10 cellular contexts compared by ENCODE assay signal in genomic region chr16:31488630-31489564, GRCh38. TPM values are rescaled to one million over a fixed set of nuclear protein-coding genes. Genes with fewer than 3 reads are reported as not detected.
DNase-seq lines count a peak whose midpoint lies in the region; TF ChIP-seq lines count a peak whose summit lies in the region.
"Had no signal": no experiment of that assay in that cellular context is flagged by ENCODE, and none has a peak within 500 bp of the region (broad histone marks: within the 10 kb centered on the region; RNA-seq: fewer than 3 reads in every experiment).

No MANE protein-coding gene starts in this region.

- H3K27ac ChIP-seq in skin epidermis (peak overlapping the region in 1 of 21 experiments; percentile 60), PC-9 (no peak overlapping the region)

- no peaks in the 10 kb centered on the region for H3K79me2 ChIP-seq in PC-9 (ENCODE audit: low read depth)

- H3K36me3 ChIP-seq in adipocyte (ENCODE audit: control insufficient read depth, insufficient read depth, low read length, severe bottlenecking) = peaks cover 32% of the 10 kb centered on the region
- peaks cover 15% of the 10 kb centered on the region for H3K36me3 ChIP-seq in iPS-15b (ENCODE audit: control insufficient read depth, insufficient read depth, low read length)
- no peaks in the 10 kb centered on the region for H3K36me3 ChIP-seq in PC-9 (ENCODE audit: low read depth)

- POLR2A ChIA-PET in PC-9 (lab: Charles Lee; ENCODE audit: unreplicated experiment) = no interaction called here

- H3K4me3 ChIP-seq in adipocyte (ENCODE audit: low read length) = peak overlapping the region; percentile 78
- H3K4me3 ChIP-seq in iPS-15b (ENCODE audit: low read depth, low read length) = peak overlapping the region; percentile 72
- H3K4me3 ChIP-seq in skin epidermis = peak overlapping the region in 4 of 7 experiments; percentile 33 to 49 (median 43)
- no peak overlapping the region for H3K4me3 ChIP-seq in PC-9

- no TSS peak for BruUV-seq in PC-9 (replicated peaks; lab: Mats Ljungman, UMichigan)

- DNase-seq in NCI-H1417 (lab: John Stamatoyannopoulos, UW) (peak in 2 of 3 experiments; percentile 40 to 61), NCI-H1417 treated with DMSO at 0.1 percent for 48 hours (lab: John Stamatoyannopoulos, UW) (no peak), adipocyte (ENCODE audit: low read depth) (peak; percentile 22), hippocampal formation (lab: John Stamatoyannopoulos, UW) (no peak), PC-9 (no peak), NCI-H2171 (lab: John Stamatoyannopoulos, UW) (no peak)
- DNase-seq: ACHN, anterior cingulate cortex had no signal

- H2AFZ ChIP-seq in PC-9 = no peak overlapping the region

- intact Hi-C loops in PC-9 (cut with micrococcal nuclease; ENCODE audit: unreplicated experiment) = no loop called here

- H3K9ac ChIP-seq in adipocyte (ENCODE audit: low read length) (no peak overlapping the region), iPS-15b (ENCODE audit: low read depth, low read length) (no peak overlapping the region)

- H3K9me2 ChIP-seq in PC-9 (ENCODE audit: insufficient read depth) = no peaks in the 10 kb centered on the region

- H3K27me3 ChIP-seq in adipocyte (replicated peaks; ENCODE audit: control insufficient read depth, insufficient read depth, low read length) = peaks cover 29% of the 10 kb centered on the region
- H3K27me3 ChIP-seq in iPS-15b (ENCODE audit: control insufficient read depth, insufficient read depth, low read length) = peaks cover 47% of the 10 kb centered on the region
- no peaks in the 10 kb centered on the region for H3K27me3 ChIP-seq in PC-9 (ENCODE audit: insufficient read depth, low read depth)

- no peaks in the 10 kb centered on the region; the same call in 1 of the 2 replicates for H3F3A ChIP-seq in PC-9 (ENCODE audit: insufficient read depth, low read depth)

- H3K4me1 ChIP-seq in adipocyte (ENCODE audit: control insufficient read depth, insufficient read depth, low read length) (peaks cover 13% of the 10 kb centered on the region), iPS-15b (ENCODE audit: control insufficient read depth, insufficient read depth, low read length) (no peaks in the 10 kb centered on the region), PC-9 (replicated peaks; ENCODE audit: insufficient read depth) (0 out of 2 replicates have a peak, but pooled peaks cover 8% of the 10 kb centered on the region)

- no peak for TF ChIP-seq CTCF in PC-9 (conservative IDR thresholded peaks at IDR 0.05)

- H3K4me2 ChIP-seq in PC-9 = no peak overlapping the region

- CTCF ChIA-PET in PC-9 (lab: Charles Lee) = no interaction called here

- no peaks in the 10 kb centered on the region for H4K20me1 ChIP-seq in PC-9 (ENCODE audit: insufficient read depth)

- H3K9me3 ChIP-seq in adipocyte (ENCODE audit: control insufficient read depth, low read length) (no peaks in the 10 kb centered on the region), iPS-15b (ENCODE audit: control insufficient read depth, insufficient read depth, low read length) (no peaks in the 10 kb centered on the region), PC-9 (ENCODE audit: insufficient read depth, low read depth) (no peaks in the 10 kb centered on the region)

RNA-seq across cellular contexts. Expression of gene SLC5A2, which starts 6.0 kb away (rescaled TPM):
- total RNA-seq in PC-9 (2021) = 0.13 and 0.60 TPM in 2 replicates

RNA-seq across cellular contexts. Expression of gene TGFB1I1, which starts 16.9 kb away (rescaled TPM):
- 9.0 and 15.3 TPM in 2 replicates for total RNA-seq in PC-9 (2021)

RNA-seq across cellular contexts. Expression of gene RUSF1, which starts 19.3 kb away (rescaled TPM):
- 86.7 and 94.7 TPM in 2 replicates for total RNA-seq in PC-9 (2021)

RNA-seq across cellular contexts. Expression of gene ARMC5, which starts 29.6 kb away (rescaled TPM):
- 18.6 and 21.4 TPM in 2 replicates for total RNA-seq in PC-9 (2021)

RNA-seq across cellular contexts. Expression of gene AHSP, which starts 38.8 kb away (rescaled TPM):
- total RNA-seq in PC-9 (2021) = not detected in 2 replicates

Comparison
In these comparisons a context has a peak if more than half of its experiments do, and no peak if none do; other contexts are left out.
1. DNase-seq: peak in NCI-H1417 (2 of 3) and adipocyte (single experiment); none in NCI-H1417 treated with DMSO at 0.1 percent for 48 hours (single experiment), hippocampal formation (0 of 2), PC-9 (0 of 2) and NCI-H2171 (single experiment).